Comparison of ENCODE assay signal across 19 cellular contexts in genomic region chr7:7673240-7673550, GRCh38. TPM values are rescaled to one million over a fixed set of nuclear protein-coding genes. Genes with fewer than 3 reads are reported as not detected.
DNase-seq lines count a peak whose midpoint lies in the region; ATAC-seq lines count a peak whose summit lies in the region.
"Had no signal": no experiment of that assay in that cellular context is flagged by ENCODE, and none has a peak within 500 bp of the region (broad histone marks: within the 10 kb centered on the region; RNA-seq: fewer than 3 reads in every experiment).

No MANE protein-coding gene starts in this region.

- intact Hi-C loops in activated T-helper 1 cell treated with anti-CD3 and anti-CD28 coated beads, Interleukin-12 subunit alpha, Interleukin-12 subunit beta, Interleukin-2, Interleukin-4 antibody, amounts not matched to agents 30 ng/mL and 10 ng/mL and 1 ng/mL, durations not matched to agents 14 hours and 24 hours and 36 hours (cut with micrococcal nuclease), result loop anchor here (2.0 to 10.0 kb wide), 2 partner anchors 108 to 454 kb away; partner anchors contain the start of gene MIOS
- intact Hi-C loops in left ventricle myocardium superior (cut with micrococcal nuclease), result no loop called here

- peaks cover 36% of the 10 kb centered on the region for H3K36me3 Mint-ChIP-seq in activated naive CD4-positive, alpha-beta T cell treated with anti-CD3 and anti-CD28 coated beads, Interleukin-2, amount 50 U/mL, for 24 hours
- peaks cover 26% of the 10 kb centered on the region for H3K36me3 Mint-ChIP-seq in activated T-helper 1 cell treated with anti-CD3 and anti-CD28 coated beads, Interleukin-12 subunit alpha, Interleukin-12 subunit beta, Interleukin-2, Interleukin-4 antibody, amounts not matched to agents 30 ng/mL and 10 ng/mL and 1 ng/mL, durations not matched to agents 14 hours and 24 hours and 36 hours (ENCODE audit: low read depth)
- peaks cover 29 to 47% of the 10 kb centered on the region in 2 donors for H3K36me3 Mint-ChIP-seq in stimulated activated naive B cell treated with anti-CD40 and anti-IgM and Interleukin-4, amounts not matched to agents 10 μg/mL and 1 μg/mL and 100 μg/mL, for 72 hours

- no peak for ATAC-seq in stimulated activated naive B cell treated with anti-CD40 and anti-IgM and Interleukin-4, amounts not matched to agents 10 μg/mL and 1 μg/mL and 100 μg/mL, for 72 hours (replicated peaks)
- ATAC-seq in HG02571 (IDR thresholded peaks at IDR 0.05; ENCODE audit: unreplicated experiment) (no peak), left ventricle myocardium superior (no peak)
- ATAC-seq: Panc1 had no signal

- peak overlapping the region; percentile 81 for H3K27ac Mint-ChIP-seq in activated naive CD4-positive, alpha-beta T cell treated with anti-CD3 and anti-CD28 coated beads, Interleukin-2, amount 50 U/mL, for 24 hours
- H3K27ac Mint-ChIP-seq in activated T-helper 1 cell treated with anti-CD3 and anti-CD28 coated beads, Interleukin-12 subunit alpha, Interleukin-12 subunit beta, Interleukin-2, Interleukin-4 antibody, amounts not matched to agents 30 ng/mL and 10 ng/mL and 1 ng/mL, durations not matched to agents 14 hours and 24 hours and 36 hours, result no peak overlapping the region
- peak overlapping the region; percentile 22 for H3K27ac Mint-ChIP-seq in stimulated activated naive B cell treated with anti-CD40 and anti-IgM and Interleukin-4, amounts not matched to agents 10 μg/mL and 1 μg/mL and 100 μg/mL, for 72 hours

- no peaks in the 10 kb centered on the region for H3K27me3 Mint-ChIP-seq in activated naive CD4-positive, alpha-beta T cell treated with anti-CD3 and anti-CD28 coated beads, Interleukin-2, amount 50 U/mL, for 24 hours
- no peaks in the 10 kb centered on the region for H3K27me3 Mint-ChIP-seq in activated T-helper 1 cell treated with anti-CD3 and anti-CD28 coated beads, Interleukin-12 subunit alpha, Interleukin-12 subunit beta, Interleukin-2, Interleukin-4 antibody, amounts not matched to agents 30 ng/mL and 10 ng/mL and 1 ng/mL, durations not matched to agents 14 hours and 24 hours and 36 hours (ENCODE audit: insufficient read depth)
- no peaks in the 10 kb centered on the region for H3K27me3 Mint-ChIP-seq in stimulated activated naive B cell treated with anti-CD40 and anti-IgM and Interleukin-4, amounts not matched to agents 10 μg/mL and 1 μg/mL and 100 μg/mL, for 72 hours
- H3K27me3 Mint-ChIP-seq: dendritic cell treated with granulocyte-macrophage colony-stimulating factor and Interleukin-4, amounts not matched to agents 40 ng/mL and 50 ng/mL, for 4 days had no signal

- no peaks in the 10 kb centered on the region for H3K9me3 Mint-ChIP-seq in activated naive CD4-positive, alpha-beta T cell treated with anti-CD3 and anti-CD28 coated beads, Interleukin-2, amount 50 U/mL, for 24 hours
- peaks cover 22% of the 10 kb centered on the region for H3K9me3 Mint-ChIP-seq in activated T-helper 1 cell treated with anti-CD3 and anti-CD28 coated beads, Interleukin-12 subunit alpha, Interleukin-12 subunit beta, Interleukin-2, Interleukin-4 antibody, amounts not matched to agents 30 ng/mL and 10 ng/mL and 1 ng/mL, durations not matched to agents 14 hours and 24 hours and 36 hours
- peaks cover 4 to 14% of the 10 kb centered on the region in 2 donors for H3K9me3 Mint-ChIP-seq in stimulated activated naive B cell treated with anti-CD40 and anti-IgM and Interleukin-4, amounts not matched to agents 10 μg/mL and 1 μg/mL and 100 μg/mL, for 72 hours

- H3K4me3 Mint-ChIP-seq in activated naive CD4-positive, alpha-beta T cell treated with anti-CD3 and anti-CD28 coated beads, Interleukin-2, amount 50 U/mL, for 24 hours, result peak overlapping the region; percentile 69
- H3K4me3 Mint-ChIP-seq in activated T-helper 1 cell treated with anti-CD3 and anti-CD28 coated beads, Interleukin-12 subunit alpha, Interleukin-12 subunit beta, Interleukin-2, Interleukin-4 antibody, amounts not matched to agents 30 ng/mL and 10 ng/mL and 1 ng/mL, durations not matched to agents 14 hours and 24 hours and 36 hours, result peak overlapping the region; percentile 46
- no peak overlapping the region for H3K4me3 Mint-ChIP-seq in stimulated activated naive B cell treated with anti-CD40 and anti-IgM and Interleukin-4, amounts not matched to agents 10 μg/mL and 1 μg/mL and 100 μg/mL, for 72 hours
- H3K4me3 Mint-ChIP-seq: dendritic cell treated with granulocyte-macrophage colony-stimulating factor and Interleukin-4, amounts not matched to agents 40 ng/mL and 50 ng/mL, for 4 days had no signal

- H3K4me1 Mint-ChIP-seq in activated naive CD4-positive, alpha-beta T cell treated with anti-CD3 and anti-CD28 coated beads, Interleukin-2, amount 50 U/mL, for 24 hours, result peaks cover 59% of the 10 kb centered on the region
- H3K4me1 Mint-ChIP-seq in activated T-helper 1 cell treated with anti-CD3 and anti-CD28 coated beads, Interleukin-12 subunit alpha, Interleukin-12 subunit beta, Interleukin-2, Interleukin-4 antibody, amounts not matched to agents 30 ng/mL and 10 ng/mL and 1 ng/mL, durations not matched to agents 14 hours and 24 hours and 36 hours (ENCODE audit: low read depth), result peaks cover 28% of the 10 kb centered on the region
- H3K4me1 Mint-ChIP-seq in stimulated activated naive B cell treated with anti-CD40 and anti-IgM and Interleukin-4, amounts not matched to agents 10 μg/mL and 1 μg/mL and 100 μg/mL, for 72 hours, result peaks cover 26 to 40% of the 10 kb centered on the region in 2 donors

- DNase-seq in activated naive CD4-positive, alpha-beta T cell treated with Interleukin-2 at 50 U/mL for 16 hours, result no peak
- DNase-seq in MV-4-11 (lab: John Stamatoyannopoulos, UW) (peak; percentile 55), cerebellum (ENCODE audit: low spot score) (no peak), left ventricle myocardium superior (no peak)
- no peak for DNase-seq in activated T-helper 1 cell treated with anti-CD3 and anti-CD28 coated beads, Interleukin-12 subunit alpha, Interleukin-12 subunit beta, Interleukin-2, Interleukin-4 antibody, amounts not matched to agents 30 ng/mL and 10 ng/mL and 1 ng/mL, durations not matched to agents 14 hours and 24 hours and 36 hours (ENCODE audit: low spot score)
- no peak for DNase-seq in stimulated activated naive B cell treated with anti-CD40 and anti-IgM and Interleukin-4, amounts not matched to agents 10 μg/mL and 1 μg/mL and 100 μg/mL, for 72 hours
- DNase-seq: activated CD8-positive, alpha-beta memory T cell treated with anti-CD3 and anti-CD28 coated beads for 24 hours; amygdala; MG63; NCI-H1694 treated with DMSO at 0.1 percent for 48 hours; NCI-H2227 treated with DMSO at 0.1 percent for 48 hours; occipital lobe; small intestine; stimulated activated CD4-positive, alpha-beta T cell treated with anti-CD3 and anti-CD28 coated beads, Interleukin-2, amount 100 ng/mL, for 48 hours; stimulated activated naive CD4-positive, alpha-beta T cell treated with Interleukin-2 at 50 U/mL for 16 hours had no signal

RNA-seq across cellular contexts. Expression of gene UMAD1, which starts 32.6 kb away (rescaled TPM):
- total RNA-seq in activated T-helper 1 cell treated with anti-CD3 and anti-CD28 coated beads, Interleukin-12 subunit alpha, Interleukin-12 subunit beta, Interleukin-2, Interleukin-4 antibody, amounts not matched to agents 30 ng/mL and 10 ng/mL and 1 ng/mL, durations not matched to agents 14 hours and 24 hours and 36 hours, result 13.6 and 14.2 TPM in 2 replicates
- 11.5 TPM for total RNA-seq in cerebellum
- 14.4 TPM for total RNA-seq in left ventricle myocardium superior

RNA-seq across cellular contexts. Expression of gene RPA3, which starts 45.2 kb away (rescaled TPM):
- total RNA-seq in activated T-helper 1 cell treated with anti-CD3 and anti-CD28 coated beads, Interleukin-12 subunit alpha, Interleukin-12 subunit beta, Interleukin-2, Interleukin-4 antibody, amounts not matched to agents 30 ng/mL and 10 ng/mL and 1 ng/mL, durations not matched to agents 14 hours and 24 hours and 36 hours, result 106 and 110 TPM in 2 replicates
- total RNA-seq in cerebellum (11.2 TPM), left ventricle myocardium superior (25.2 TPM)

Comparison
In these comparisons a context has a peak if more than half of its experiments do, and no peak if none do; other contexts are left out.
1. H3K4me3 Mint-ChIP-seq: peak in activated naive CD4-positive, alpha-beta T cell treated with anti-CD3 and anti-CD28 coated beads, Interleukin-2, amount 50 U/mL, for 24 hours (single experiment) and activated T-helper 1 cell treated with anti-CD3 and anti-CD28 coated beads, Interleukin-12 subunit alpha, Interleukin-12 subunit beta, Interleukin-2, Interleukin-4 antibody, amounts not matched to agents 30 ng/mL and 10 ng/mL and 1 ng/mL, durations not matched to agents 14 hours and 24 hours and 36 hours (single experiment); none in stimulated activated naive B cell treated with anti-CD40 and anti-IgM and Interleukin-4, amounts not matched to agents 10 μg/mL and 1 μg/mL and 100 μg/mL, for 72 hours (0 of 2).